Comparison of ENCODE assay signal across 21 cellular contexts in genomic region chr16:2143874-2144485, GRCh38. TPM values are rescaled to one million over a fixed set of nuclear protein-coding genes. Genes with fewer than 3 reads are reported as not detected.
"Had no signal": no experiment of that assay in that cellular context is flagged by ENCODE, and none has a peak within 500 bp of the region (broad histone marks: within the 10 kb centered on the region; RNA-seq: fewer than 3 reads in every experiment).

No MANE protein-coding gene starts in this region.

- H3K27me3 ChIP-seq: cardiac muscle cell, testis had no signal

- H3K4me1 Mint-ChIP-seq: WTC11 had no signal

- DNase-seq: activated naive CD4-positive, alpha-beta T cell; activated naive CD8-positive, alpha-beta T cell treated with anti-CD3 and anti-CD28 coated beads for 36 hours; activated T-cell treated with anti-CD3 and anti-CD28 coated beads, Interleukin-2, amount 50 U/mL, for 1 hour; amniotic stem cell; foreskin melanocyte; left ventricle myocardium inferior; right cardiac atrium; stimulated activated CD4-positive, alpha-beta T cell treated with anti-CD3 and anti-CD28 coated beads, Interleukin-15, amount 100 ng/mL, for 24 hours; stimulated activated CD4-positive, alpha-beta T cell treated with anti-CD3 and anti-CD28 coated beads, Interleukin-2, amount 100 ng/mL, for 48 hours; stomach; testis had no signal

- H3K4me3 Mint-ChIP-seq: activated CD4-positive, alpha-beta memory T cell treated with anti-CD3 and anti-CD28 coated beads for 36 hours; activated CD4-positive, alpha-beta T cell treated with anti-CD3 and anti-CD28 coated beads for 36 hours; activated naive CD8-positive, alpha-beta T cell treated with anti-CD3 and anti-CD28 coated beads for 36 hours; activated T-helper 17 cell treated with anti-CD3 and anti-CD28 coated beads, Interleukin-2, amount 50 U/mL, for 72 hours; stimulated activated effector memory CD8-positive, alpha-beta T cell treated with anti-CD3 and anti-CD28 coated beads, Interleukin-12 subunit alpha, Interleukin-12 subunit beta, amount 100 ng/mL, for 72 hours; T-helper 2 cell treated with Interferon-gamma antibody and Interleukin-4, amounts not matched to agents 5 μg/mL and 100 μg/mL, for 36 hours; type B pancreatic cell; WTC11 had no signal

- H3K9me3 ChIP-seq: left ventricle myocardium inferior, prostate gland, stomach, testis had no signal

- H3K27ac Mint-ChIP-seq: activated CD4-positive, alpha-beta memory T cell treated with anti-CD3 and anti-CD28 coated beads for 36 hours; activated CD4-positive, alpha-beta T cell treated with anti-CD3 and anti-CD28 coated beads for 36 hours; activated naive CD8-positive, alpha-beta T cell treated with anti-CD3 and anti-CD28 coated beads for 36 hours; activated T-helper 17 cell treated with anti-CD3 and anti-CD28 coated beads, Interleukin-2, amount 50 U/mL, for 72 hours; stimulated activated effector memory CD8-positive, alpha-beta T cell treated with anti-CD3 and anti-CD28 coated beads, Interleukin-12 subunit alpha, Interleukin-12 subunit beta, amount 100 ng/mL, for 72 hours; T-helper 2 cell treated with Interferon-gamma antibody and Interleukin-4, amounts not matched to agents 5 μg/mL and 100 μg/mL, for 36 hours; type B pancreatic cell; WTC11 had no signal

- H3K36me3 Mint-ChIP-seq: activated CD4-positive, alpha-beta memory T cell treated with anti-CD3 and anti-CD28 coated beads for 36 hours; activated naive CD8-positive, alpha-beta T cell treated with anti-CD3 and anti-CD28 coated beads for 36 hours; stimulated activated effector memory CD8-positive, alpha-beta T cell treated with anti-CD3 and anti-CD28 coated beads, Interleukin-12 subunit alpha, Interleukin-12 subunit beta, amount 100 ng/mL, for 72 hours; type B pancreatic cell; WTC11 had no signal

- H3K36me3 ChIP-seq: cardiac muscle cell, left ventricle myocardium inferior, prostate gland, stomach had no signal

- H3K9me3 Mint-ChIP-seq: activated CD4-positive, alpha-beta memory T cell treated with anti-CD3 and anti-CD28 coated beads for 36 hours; activated naive CD8-positive, alpha-beta T cell treated with anti-CD3 and anti-CD28 coated beads for 36 hours; activated T-helper 17 cell treated with anti-CD3 and anti-CD28 coated beads, Interleukin-2, amount 50 U/mL, for 72 hours; stimulated activated effector memory CD8-positive, alpha-beta T cell treated with anti-CD3 and anti-CD28 coated beads, Interleukin-12 subunit alpha, Interleukin-12 subunit beta, amount 100 ng/mL, for 72 hours; T-helper 2 cell treated with Interferon-gamma antibody and Interleukin-4, amounts not matched to agents 5 μg/mL and 100 μg/mL, for 36 hours; type B pancreatic cell; WTC11 had no signal

- H3K4me3 ChIP-seq: cardiac muscle cell, left ventricle myocardium inferior, prostate gland, stomach, testis had no signal

- H3K27me3 Mint-ChIP-seq: activated CD4-positive, alpha-beta memory T cell treated with anti-CD3 and anti-CD28 coated beads for 36 hours; activated CD4-positive, alpha-beta T cell treated with anti-CD3 and anti-CD28 coated beads for 36 hours; activated naive CD8-positive, alpha-beta T cell treated with anti-CD3 and anti-CD28 coated beads for 36 hours; activated T-helper 17 cell treated with anti-CD3 and anti-CD28 coated beads, Interleukin-2, amount 50 U/mL, for 72 hours; type B pancreatic cell had no signal

- H3K27ac ChIP-seq: cardiac muscle cell, left ventricle myocardium inferior, prostate gland, stomach, testis had no signal

- ATAC-seq: right cardiac atrium, WTC11 had no signal

RNA-seq across cellular contexts. Expression of gene RAB26, which starts 4.4 kb away (rescaled TPM):
- total RNA-seq: skeletal muscle tissue had no signal
